25 cellular contexts compared by ENCODE assay signal in the genomic region with DNA sequence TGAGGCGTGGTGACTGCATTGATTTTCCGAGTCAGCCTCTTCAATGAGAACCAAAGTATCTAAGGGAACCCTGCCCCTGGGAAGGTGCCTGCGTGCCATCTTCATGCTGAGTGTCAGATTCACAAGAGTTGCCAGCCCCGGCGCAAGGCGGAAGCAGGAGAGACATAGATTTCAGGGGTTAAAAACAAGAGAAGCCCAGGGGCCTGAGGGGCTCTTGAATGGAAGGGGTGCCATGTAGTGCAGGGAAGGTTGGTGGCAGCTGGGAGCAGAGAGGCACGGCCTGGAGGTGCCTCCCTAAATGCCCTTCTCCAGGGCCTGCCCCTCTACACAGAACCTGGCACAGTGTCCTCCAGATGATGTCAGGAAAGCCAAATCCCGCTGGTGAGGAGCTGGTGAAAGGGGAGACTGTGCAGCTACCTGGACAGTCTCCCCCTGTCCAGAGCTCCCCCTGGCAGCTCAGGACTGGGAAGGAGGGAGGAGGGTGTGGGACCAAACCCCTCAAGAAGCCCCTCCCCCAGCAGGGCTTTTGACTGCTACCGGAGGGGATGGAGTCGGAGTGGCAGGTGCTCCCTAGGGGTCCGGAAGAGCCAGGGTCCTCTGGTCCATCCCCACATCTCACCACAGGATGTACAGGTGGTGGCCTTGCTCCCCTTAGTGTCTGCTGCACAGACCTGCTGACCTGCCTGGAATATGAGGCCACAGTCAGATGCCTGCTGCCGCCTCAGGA.
DNase-seq lines count a peak whose midpoint lies in the region; ATAC-seq and TF ChIP-seq lines count a peak whose summit lies in the region.
"Had no signal": no experiment of that assay in that cellular context is flagged by ENCODE, and none has a peak within 500 bp of the region (broad histone marks: within the 10 kb centered on the region; RNA-seq: fewer than 3 reads in every experiment).

No MANE protein-coding gene starts in this region.

- no peak overlapping the region for H3K4ac ChIP-seq in H9 (ENCODE audit: low read depth, low read length)

- no peak overlapping the region for H2BK20ac ChIP-seq in H9 (ENCODE audit: low read depth, low read length, poor library complexity, severe bottlenecking)

- H3K27ac ChIP-seq in H9 (ENCODE audit: insufficient read length, low read depth, low read length) (no peak overlapping the region), thyroid gland (peak overlapping the region in 2 of 3 donors; percentile 44 to 54), coronary artery (no peak overlapping the region)
- H3K27ac ChIP-seq: HL-60 had no signal

- no peaks in the 10 kb centered on the region for H3K4me1 ChIP-seq in H9 (ENCODE audit: insufficient read depth, low read length)
- H3K4me1 ChIP-seq in thyroid gland = peaks cover 33 to 62% of the 10 kb centered on the region in 2 donors

- no peak overlapping the region for H3K23ac ChIP-seq in H9 (ENCODE audit: insufficient read length, low read depth, low read length)

- DNase-seq in H9 (peak; percentile 17), progenitor cell of endocrine pancreas (ENCODE audit: low spot score, unreplicated experiment) (peak; percentile 4), thyroid gland (no peak), epidermal melanocyte (ENCODE audit: insufficient read length, low spot score) (no peak), coronary artery (ENCODE audit: low spot score) (no peak)
- DNase-seq in activated effector memory CD4-positive, alpha-beta T cell treated with Interleukin-2 at 50 U/mL for 16 hours = no peak
- DNase-seq: Calu3, DMS79 treated with DMSO at 0.1 percent for 48 hours, GF-D8, HCEC 1CT, NCI-H1092, NCI-H1436, NCI-H187, NCI-H2081 treated with DMSO at 0.1 percent for 48 hours, NCI-H2171, NCI-H226, NCI-H510A, NCI-H69, Right ventricle myocardium superior, RPMI8226 had no signal

- no peak overlapping the region for H2BK5ac ChIP-seq in H9 (ENCODE audit: insufficient read length, low read length)

- H3K36me3 ChIP-seq in thyroid gland = no peaks in the 10 kb centered on the region

- H3K4me1 Mint-ChIP-seq in H9 (peaks cover 3 to 7% of the 10 kb centered on the region in 2 experiments), progenitor cell of endocrine pancreas (ENCODE audit: low read depth) (no peaks in the 10 kb centered on the region)
- H3K4me1 Mint-ChIP-seq: CD14-positive monocyte had no signal

- H3K4me3 ChIP-seq in thyroid gland (replicated peaks in 1 of 3) (no peak overlapping the region), coronary artery (no peak overlapping the region)
- H3K4me3 ChIP-seq: GM23338 had no signal

- no peaks in the 10 kb centered on the region for H3K23me2 ChIP-seq in H9 (ENCODE audit: insufficient read length, low read depth, low read length, poor library complexity, severe bottlenecking)

- no peaks in the 10 kb centered on the region for H3K79me1 ChIP-seq in H9 (ENCODE audit: insufficient read depth, low read depth, low read length, poor library complexity, severe bottlenecking)

- H3K56ac ChIP-seq in H9 (ENCODE audit: insufficient read length, low read depth, low read length) = no peak overlapping the region

- H3K9me3 Mint-ChIP-seq in H9 (peaks cover 0 to 2% of the 10 kb centered on the region in 2 experiments; a peak in 1 of 5 replicates), progenitor cell of endocrine pancreas (ENCODE audit: low read depth) (no peaks in the 10 kb centered on the region)

- H4K5ac ChIP-seq in H9 (ENCODE audit: insufficient read length, low read depth, low read length) = no peak overlapping the region

- H2AFZ ChIP-seq in H9 (ENCODE audit: low read length) = no peak overlapping the region
- H2AFZ ChIP-seq: GM23338 had no signal

- no peak overlapping the region for H3K18ac ChIP-seq in H9 (ENCODE audit: insufficient read length, low read depth, low read length)

- TF ChIP-seq CTCF in H9 (conservative IDR thresholded peaks at IDR 0.05) (no peak), progenitor cell of endocrine pancreas (IDR thresholded peaks at IDR 0.05; ENCODE audit: unreplicated experiment) (no peak), thyroid gland (IDR thresholded peaks at IDR 0.05) (no peak), coronary artery (IDR thresholded peaks at IDR 0.05) (no peak)

- no peaks in the 10 kb centered on the region for H3K79me2 ChIP-seq in H9 (ENCODE audit: insufficient read depth, low read length)

- H3K4me3 Mint-ChIP-seq in H9 (no peak overlapping the region), progenitor cell of endocrine pancreas (ENCODE audit: low read depth) (no peak overlapping the region)
- H3K4me3 Mint-ChIP-seq: CD14-positive monocyte, GM23338 had no signal

- H3K27me3 Mint-ChIP-seq in H9 (ENCODE audit: low read depth) (no peaks in the 10 kb centered on the region; the same call in 1 of the 2 replicates), progenitor cell of endocrine pancreas (peaks cover under 1% of the 10 kb centered on the region)

- no peak overlapping the region for H4K8ac ChIP-seq in H9 (replicated peaks; ENCODE audit: insufficient read length, low read depth, low read length)

- H3K27ac Mint-ChIP-seq in H9 (no peak overlapping the region; a peak in 1 of 7 replicates), progenitor cell of endocrine pancreas (no peak overlapping the region)
- H3K27ac Mint-ChIP-seq: CD14-positive monocyte, GM23338 had no signal

- H2BK12ac ChIP-seq in H9 (ENCODE audit: insufficient read length, low read depth, low read length) = no peak overlapping the region

- WGBS in H9 (ENCODE audit: extremely low coverage, insufficient read length, low lambda C conversion rate) = no CpG with 5 or more reads among the region's 12 CpGs
- WGBS in thyroid gland, 2 donors = 90 to 94% methylated on average over 10 to 12 of the region's 12 CpGs

- no peak for TF ChIP-seq POLR2A in thyroid gland (IDR thresholded peaks at IDR 0.05)

- H3K4me2 ChIP-seq in H9 (ENCODE audit: insufficient read depth, insufficient read length, low read length) = no peak overlapping the region
- H3K4me2 ChIP-seq: GM23338 had no signal

- H3K9me3 ChIP-seq in H9 (ENCODE audit: control insufficient read depth, low read depth, low read length) (no peaks in the 10 kb centered on the region), thyroid gland (no peaks in the 10 kb centered on the region)

- H3T11ph ChIP-seq in H9 (ENCODE audit: low read length) = no peak overlapping the region

- no peak overlapping the region for H2AK5ac ChIP-seq in H9 (ENCODE audit: insufficient read length, low read length)

- H4K91ac ChIP-seq in H9 (ENCODE audit: insufficient read length, low read depth, low read length) = no peak overlapping the region

- intact Hi-C loops in thyroid gland (cut with DNase I) = no loop called here

- H3K27me3 ChIP-seq in H9 (ENCODE audit: insufficient read depth, low read length) (no peaks in the 10 kb centered on the region), thyroid gland (no peaks in the 10 kb centered on the region)

- H3K36me3 Mint-ChIP-seq in H9 (ENCODE audit: insufficient read depth in 1 of 3, low read depth in 3 of 3) = no peaks in the 10 kb centered on the region
- no peaks in the 10 kb centered on the region for H3K36me3 Mint-ChIP-seq in progenitor cell of endocrine pancreas (ENCODE audit: insufficient read depth)
- H3K36me3 Mint-ChIP-seq: CD14-positive monocyte had no signal

- no peak overlapping the region for H3K14ac ChIP-seq in H9 (ENCODE audit: insufficient read depth, low read length)

- ATAC-seq in esophagus mucosa (peak; percentile 12), HG03520 (IDR thresholded peaks at IDR 0.05; ENCODE audit: unreplicated experiment) (no peak)
- ATAC-seq: GM23338 had no signal

- no peak overlapping the region for H2BK15ac ChIP-seq in H9 (ENCODE audit: low read depth, low read length)

- no peak overlapping the region for H3K9ac ChIP-seq in H9 (ENCODE audit: extremely low read depth, insufficient read length, low read length)

- no peaks in the 10 kb centered on the region for H4K20me1 ChIP-seq in H9 (ENCODE audit: control insufficient read depth, insufficient read depth, insufficient read length)

- H2BK120ac ChIP-seq in H9 (ENCODE audit: low read depth, low read length, poor library complexity, severe bottlenecking) = no peak overlapping the region

Comparison
In these comparisons a context has a peak if more than half of its experiments do, and no peak if none do; other contexts are left out.
1. DNase-seq: peak in H9 (single experiment) and progenitor cell of endocrine pancreas (single experiment); none in thyroid gland (0 of 2), epidermal melanocyte (single experiment), coronary artery (single experiment) and activated effector memory CD4-positive, alpha-beta T cell treated with Interleukin-2 at 50 U/mL for 16 hours (single experiment).
2. H3K27ac ChIP-seq: peak in thyroid gland (2 of 3); none in H9 (single experiment) and coronary artery (0 of 2).